8 cellular contexts compared by ENCODE assay signal in the genomic region with DNA sequence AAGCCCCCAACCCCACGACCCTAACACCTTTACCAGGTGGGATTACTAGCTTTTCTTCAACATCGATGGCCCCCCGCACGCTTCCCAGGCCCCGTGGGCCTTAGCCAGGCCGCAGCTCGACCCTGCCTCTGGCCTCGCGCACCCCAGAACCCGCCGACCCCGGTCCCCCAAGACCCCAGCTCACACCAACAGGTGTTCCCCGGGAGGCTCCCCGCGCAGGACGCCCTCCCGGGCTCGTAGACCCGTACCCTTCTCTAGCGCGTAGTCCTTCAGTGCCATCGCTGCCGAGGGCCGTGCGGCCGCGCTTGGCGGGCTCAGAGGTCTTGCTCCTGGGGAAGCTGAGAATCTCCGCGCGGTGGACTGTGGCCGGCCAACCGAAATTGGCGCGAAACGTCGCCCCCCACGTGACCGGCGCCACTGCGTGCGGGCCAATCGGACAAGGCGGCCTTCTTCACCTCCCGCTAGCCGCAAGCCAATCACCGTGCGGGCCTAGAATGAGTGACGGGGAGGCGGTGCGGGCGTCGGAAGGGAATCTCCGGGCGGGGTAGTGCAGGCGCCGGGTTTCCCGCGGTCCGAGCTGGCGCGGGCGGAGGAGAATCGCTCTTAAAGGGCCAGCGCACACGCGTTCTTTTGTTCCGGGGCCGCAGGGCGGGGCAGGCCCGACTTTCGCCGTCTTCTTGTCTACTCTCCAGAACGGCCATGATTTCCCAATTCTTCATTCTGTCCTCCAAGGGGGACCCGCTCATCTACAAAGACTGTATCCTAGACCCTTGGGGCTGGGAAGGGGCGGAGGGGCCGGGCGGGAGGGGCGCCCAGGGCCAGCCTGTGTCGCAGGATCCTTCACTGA. TPM values are rescaled to one million over a fixed set of nuclear protein-coding genes. Genes with fewer than 3 reads are reported as not detected.
A peak's percentile ranks its signal among the peaks of the same experiment; 100 is the strongest.
DNase-seq lines count a peak whose midpoint lies in the region; ATAC-seq, FAIRE-seq and TF ChIP-seq lines count a peak whose summit lies in the region.

A gene with protein sequence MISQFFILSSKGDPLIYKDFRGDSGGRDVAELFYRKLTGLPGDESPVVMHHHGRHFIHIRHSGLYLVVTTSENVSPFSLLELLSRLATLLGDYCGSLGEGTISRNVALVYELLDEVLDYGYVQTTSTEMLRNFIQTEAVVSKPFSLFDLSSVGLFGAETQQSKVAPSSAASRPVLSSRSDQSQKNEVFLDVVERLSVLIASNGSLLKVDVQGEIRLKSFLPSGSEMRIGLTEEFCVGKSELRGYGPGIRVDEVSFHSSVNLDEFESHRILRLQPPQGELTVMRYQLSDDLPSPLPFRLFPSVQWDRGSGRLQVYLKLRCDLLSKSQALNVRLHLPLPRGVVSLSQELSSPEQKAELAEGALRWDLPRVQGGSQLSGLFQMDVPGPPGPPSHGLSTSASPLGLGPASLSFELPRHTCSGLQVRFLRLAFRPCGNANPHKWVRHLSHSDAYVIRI (plus strand): TSS at position 628 of the 847 bp plus-strand sequence. CDS start 72 bp downstream, at position 700.
A gene (minus strand): TSS at position 382 of the 847 bp plus-strand sequence. CDS start 103 bp downstream, at position 279.

- H3K4me2 ChIP-seq in SU-DHL-6 (ENCODE audit: low read depth, low read length, poor library complexity, severe bottlenecking): peak within 1 kb of the TSS; percentile 70

- no peaks in the 10 kb centered on the region for H3K9me3 ChIP-seq in SU-DHL-6 (ENCODE audit: insufficient read depth, low read length)
- H3K9me3 ChIP-seq in pancreas: no peaks in the 10 kb centered on the region
- H3K9me3 ChIP-seq in tibial artery: no peaks in the 10 kb centered on the region

- peak within 1 kb of the TSS; percentile 89 for H3K27ac Mint-ChIP-seq in activated naive CD8-positive, alpha-beta T cell treated with anti-CD3 and anti-CD28 coated beads, Interleukin-2, amount 10 ng/mL, durations not matched to agents 7 days and 5 days

- H3K27me3 Mint-ChIP-seq in activated naive CD8-positive, alpha-beta T cell treated with anti-CD3 and anti-CD28 coated beads, Interleukin-2, amount 10 ng/mL, durations not matched to agents 7 days and 5 days: no peaks in the 10 kb centered on the region

- H3F3A ChIP-seq in SU-DHL-6 (ENCODE audit: insufficient read depth): peaks cover 24% of the 10 kb centered on the region

- H3K27ac ChIP-seq in SU-DHL-6 (ENCODE audit: low read depth, low read length) (peak within 1 kb of the TSS; percentile 95), pancreas (peak within 1 kb of the TSS; percentile 78 to 91 (median 88)), tibial artery (peak within 1 kb of the TSS; percentile 91 to 99)

- peaks cover 33% of the 10 kb centered on the region for H3K36me3 Mint-ChIP-seq in activated naive CD8-positive, alpha-beta T cell treated with anti-CD3 and anti-CD28 coated beads, Interleukin-2, amount 10 ng/mL, durations not matched to agents 7 days and 5 days

- peaks cover 13% of the 10 kb centered on the region for H4K20me1 ChIP-seq in SU-DHL-6 (ENCODE audit: low read depth, low read length)

- no peaks in the 10 kb centered on the region for H3K9me3 Mint-ChIP-seq in activated naive CD8-positive, alpha-beta T cell treated with anti-CD3 and anti-CD28 coated beads, Interleukin-2, amount 10 ng/mL, durations not matched to agents 7 days and 5 days

- intact Hi-C loops in head of caudate nucleus (cut with DNase I): no loop called here
- intact Hi-C loops in pancreas (cut with DNase I): no loop called here
- intact Hi-C loops in tibial artery (cut with DNase I; ENCODE audit: low total_unique reads): loop anchor here (2.0 kb wide), 1 partner anchor 26 kb away; a partner anchor contains a TSS

- H3K27me3 ChIP-seq in SU-DHL-6 (ENCODE audit: low read length) (no peaks in the 10 kb centered on the region), pancreas (no peaks in the 10 kb centered on the region), tibial artery (no peaks in the 10 kb centered on the region)

- H3K4me3 Mint-ChIP-seq in activated naive CD8-positive, alpha-beta T cell treated with anti-CD3 and anti-CD28 coated beads, Interleukin-2, amount 10 ng/mL, durations not matched to agents 7 days and 5 days: peak within 1 kb of the TSS; percentile 93

- H3K4me3 ChIP-seq in SU-DHL-6 (ENCODE audit: insufficient read depth, low read length, poor library complexity, severe bottlenecking): peak within 1 kb of the TSS; percentile 94
- peak within 1 kb of the TSS; percentile 34 to 91 (median 80) for H3K4me3 ChIP-seq in pancreas
- peak within 1 kb of the TSS; percentile 92 to 98 for H3K4me3 ChIP-seq in tibial artery

- WGBS in pancreas, 2 donors: 0% methylated on average over 71 to 80 of the region's 80 CpGs

- H3K36me3 ChIP-seq in SU-DHL-6 (ENCODE audit: low read length): peaks cover 36% of the 10 kb centered on the region
- peaks cover 4 to 33% (median 20%) of the 10 kb centered on the region in 3 donors for H3K36me3 ChIP-seq in pancreas
- H3K36me3 ChIP-seq in tibial artery: peaks cover 49 to 70% (median 54%) of the 10 kb centered on the region in 3 donors

- TF ChIP-seq POLR2A in GM10847 (IDR thresholded peaks at IDR 0.05; ENCODE audit: extremely low read depth, insufficient read length): peak; percentile 53

- FAIRE-seq in pancreas (lab: Jason Lieb, UNC): no peak

- H3K4me1 ChIP-seq in pancreas (peaks cover 0 to 16% (median 4%) of the 10 kb centered on the region in 3 donors), tibial artery (peaks cover 0 to 24% (median 18%) of the 10 kb centered on the region in 4 donors)

- H3K79me2 ChIP-seq in SU-DHL-6 (ENCODE audit: insufficient read depth, low read length): peaks cover 34% of the 10 kb centered on the region

- H3K9me2 ChIP-seq in SU-DHL-6 (replicated peaks; ENCODE audit: insufficient read depth, low read length): no peaks in the 10 kb centered on the region

- H3K4me1 Mint-ChIP-seq in activated naive CD8-positive, alpha-beta T cell treated with anti-CD3 and anti-CD28 coated beads, Interleukin-2, amount 10 ng/mL, durations not matched to agents 7 days and 5 days: peaks cover 31% of the 10 kb centered on the region

- POLR2A ChIA-PET in activated naive CD8-positive, alpha-beta T cell treated with anti-CD3 and anti-CD28 coated beads, Interleukin-2, amount 10 ng/mL, durations not matched to agents 7 days and 5 days (lab: Charles Lee): interaction anchor here (0.6 to 5.1 kb wide), 29 partner anchors 9 to 692 kb away, joined by 3 to 89 read pairs (median 5); a partner anchor contains a TSS

- peak; percentile 99 for DNase-seq in NCI-H128 (lab: John Stamatoyannopoulos, UW; ENCODE audit: unreplicated experiment)
- peak; percentile 96 for DNase-seq in activated naive CD8-positive, alpha-beta T cell treated with anti-CD3 and anti-CD28 coated beads, Interleukin-2, amount 10 ng/mL, durations not matched to agents 7 days and 5 days
- peak; percentile 97 to 100 (median 100) for DNase-seq in head of caudate nucleus
- DNase-seq in pancreas: peak; percentile 97 to 99 (median 99)
- peak; percentile 98 to 100 for DNase-seq in tibial artery

- ATAC-seq in HG02678 (IDR thresholded peaks at IDR 0.05; ENCODE audit: unreplicated experiment): peak; percentile 85
- peak; percentile 87 for ATAC-seq in activated naive CD8-positive, alpha-beta T cell treated with anti-CD3 and anti-CD28 coated beads, Interleukin-2, amount 10 ng/mL, durations not matched to agents 7 days and 5 days (ENCODE audit: low read depth)
- peak; percentile 90 to 96 (median 91) for ATAC-seq in pancreas

- TF ChIP-seq CTCF in SU-DHL-6 (IDR thresholded peaks at IDR 0.05; ENCODE audit: insufficient read depth, low read length, poor library complexity, severe bottlenecking): no peak
- no peak for TF ChIP-seq CTCF in pancreas (IDR thresholded peaks at IDR 0.05)
- no peak for TF ChIP-seq CTCF in tibial artery (IDR thresholded peaks at IDR 0.05)

- peak within 1 kb of the TSS; percentile 54 for H2AFZ ChIP-seq in SU-DHL-6 (ENCODE audit: low read depth, low read length, severe bottlenecking)

- peak within 1 kb of the TSS; percentile 100 for H3K9ac ChIP-seq in SU-DHL-6 (ENCODE audit: low read length)

RNA-seq across cellular contexts. Expression of the first gene that starts in this region (rescaled TPM):
- 10 to 100 TPM; 15.0 to 16.5 TPM for total RNA-seq in activated naive CD8-positive, alpha-beta T cell treated with anti-CD3 and anti-CD28 coated beads, Interleukin-2, amount 10 ng/mL, durations not matched to agents 7 days and 5 days
- 10 to 100 TPM in 5 of 6 donors, 1 to 10 TPM in 1; 8.6 to 14.6 (median 10.9) TPM for total RNA-seq in pancreas
- polyA plus RNA-seq in pancreas: 10 to 100 TPM; 23.5 to 25.4 TPM

RNA-seq across cellular contexts. Expression of the second gene that starts in this region (rescaled TPM):
- total RNA-seq in activated naive CD8-positive, alpha-beta T cell treated with anti-CD3 and anti-CD28 coated beads, Interleukin-2, amount 10 ng/mL, durations not matched to agents 7 days and 5 days: 100 to 1,000 TPM; 278 to 307 TPM
- total RNA-seq in pancreas: 10 to 100 TPM; 21.7 to 38.4 (median 24.1) TPM
- polyA plus RNA-seq in pancreas: 10 to 100 TPM; 63.1 to 77.0 TPM

Comparison
In these comparisons a context has a peak if more than half of its experiments do, and no peak if none do; other contexts are left out.
1. Peak in every context shown above with its lines: DNase-seq, ATAC-seq, H3K4me3 ChIP-seq and H3K27ac ChIP-seq.
2. RNA of the second gene that starts in this region (total RNA-seq): 278 to 307 TPM in activated naive CD8-positive, alpha-beta T cell treated with anti-CD3 and anti-CD28 coated beads, Interleukin-2, amount 10 ng/mL, durations not matched to agents 7 days and 5 days; 21.7 to 38.4 TPM in pancreas; every median in the first group is over 4 times any median in the second.